ENCODE assay signal across 19 cellular contexts in genomic region chr1:17102232-17102631, GRCh38. TPM values are rescaled to one million over a fixed set of nuclear protein-coding genes. Genes with fewer than 3 reads are reported as not detected.
DNase-seq lines count a peak whose midpoint lies in the region; ATAC-seq, FAIRE-seq and TF ChIP-seq lines count a peak whose summit lies in the region.
"Had no signal": no experiment of that assay in that cellular context is flagged by ENCODE, and none has a peak within 500 bp of the region (broad histone marks: within the 10 kb centered on the region; RNA-seq: fewer than 3 reads in every experiment).

No MANE protein-coding gene starts in this region.

- no peak overlapping the region for H3K4ac ChIP-seq in H1 (replicated peaks; ENCODE audit: insufficient read length, low read depth, low read length)

- no peak overlapping the region for H3K4me2 ChIP-seq in H1 (ENCODE audit: insufficient read depth in 1 of 2, low read depth in 2 of 2, low read length in 2 of 2)

- no peaks in the 10 kb centered on the region for H3K9me3 Mint-ChIP-seq in natural killer cell treated with Interleukin-12 subunit alpha and Interleukin-12 subunit beta and Interleukin-15 and Interleukin-18, amount 100 ng/mL, for 72 hours
- H3K9me3 Mint-ChIP-seq: CD4-positive, alpha-beta T cell had no signal

- no peak overlapping the region for H3K4me3 Mint-ChIP-seq in natural killer cell treated with Interleukin-12 subunit alpha and Interleukin-12 subunit beta and Interleukin-15 and Interleukin-18, amount 100 ng/mL, for 72 hours
- H3K4me3 Mint-ChIP-seq: B cell; CD4-positive, alpha-beta T cell had no signal

- no peak for TF ChIP-seq POLR2A in H1 (IDR thresholded peaks at IDR 0.05; ENCODE audit: control extremely low read depth in 1 of 2, low read depth in 2 of 2, low read length in 2 of 2)

- no peaks in the 10 kb centered on the region for H3K9me3 ChIP-seq in H1 (ENCODE audit: insufficient read depth in 2 of 2, low read depth in 1 of 2, low read length in 1 of 2)
- no peaks in the 10 kb centered on the region for H3K9me3 ChIP-seq in psoas muscle

- peaks cover 3 to 14% of the 10 kb centered on the region in 2 donors for H3K27me3 Mint-ChIP-seq in natural killer cell treated with Interleukin-12 subunit alpha and Interleukin-12 subunit beta and Interleukin-15 and Interleukin-18, amount 100 ng/mL, for 72 hours

- H3K27ac Mint-ChIP-seq in natural killer cell treated with Interleukin-12 subunit alpha and Interleukin-12 subunit beta and Interleukin-15 and Interleukin-18, amount 100 ng/mL, for 72 hours: no peak overlapping the region
- H3K27ac Mint-ChIP-seq: B cell; CD4-positive, alpha-beta T cell had no signal

- H3K27me3 ChIP-seq in H1 (replicated peaks in 1 of 4; ENCODE audit: control insufficient read depth in 3 of 4, extremely low read depth in 1 of 4, insufficient read depth in 3 of 4, low read length in 3 of 4) (no peaks in the 10 kb centered on the region; a peak in 1 of 7 replicates), psoas muscle (ENCODE audit: insufficient read depth in 3 of 3, low read length in 2 of 3) (no peaks in the 10 kb centered on the region)

- no peak overlapping the region for H3K4me3 ChIP-seq in H1 (ENCODE audit: extremely low read depth in 1 of 4, insufficient read depth in 2 of 4, low read depth in 3 of 4, low read length in 4 of 4)
- H3K4me3 ChIP-seq in psoas muscle: no peak overlapping the region

- no peak for TF ChIP-seq RAD21 in H1 (IDR thresholded peaks at IDR 0.05 in 1 of 2, conservative IDR thresholded peaks at IDR 0.05 in 1 of 2; ENCODE audit: low read depth in 2 of 2, low read length in 2 of 2)

- no peak overlapping the region for H2BK20ac ChIP-seq in H1 (ENCODE audit: low read length)

- intact Hi-C loops in psoas muscle (cut with DNase I): no loop called here

- no peaks in the 10 kb centered on the region for H4K20me1 ChIP-seq in H1 (replicated peaks in 1 of 2; ENCODE audit: control insufficient read depth in 1 of 2, insufficient read depth in 2 of 2, low read length in 2 of 2)

- TF ChIP-seq CTCF in H1 (IDR thresholded peaks at IDR 0.05; ENCODE audit: control extremely low read depth in 1 of 3, insufficient read depth in 1 of 3, low read depth in 1 of 3, low read length in 3 of 3) (no peak), psoas muscle (IDR thresholded peaks at IDR 0.05) (no peak), GM20000 (IDR thresholded peaks at IDR 0.05; ENCODE audit: extremely low read depth, missing control alignments) (no peak)

- H4K5ac ChIP-seq in H1 (ENCODE audit: insufficient read length, low read depth, low read length): no peak overlapping the region

- POLR2A ChIA-PET in H1 (lab: Charles Lee; ENCODE audit: partially characterized antibody): no interaction called here

- no peaks in the 10 kb centered on the region for H3K79me2 ChIP-seq in H1 (ENCODE audit: control insufficient read depth in 1 of 2, insufficient read depth in 2 of 2, low read length in 2 of 2)

- no peak overlapping the region for H4K8ac ChIP-seq in H1 (ENCODE audit: extremely low read depth, insufficient read depth, low read length)

- H3K79me1 ChIP-seq in H1 (ENCODE audit: low read depth, low read length): no peaks in the 10 kb centered on the region

- no peak overlapping the region for H3K18ac ChIP-seq in H1 (ENCODE audit: extremely low read depth, low read length)

- no peaks in the 10 kb centered on the region for H3K36me3 ChIP-seq in H1 (ENCODE audit: control insufficient read depth in 2 of 4, insufficient read depth in 4 of 4, low read length in 3 of 4)
- H3K36me3 ChIP-seq in psoas muscle (ENCODE audit: insufficient read depth in 1 of 2, low read depth in 1 of 2): peaks cover 0 to 78% of the 10 kb centered on the region in 2 donors

- FAIRE-seq in H1 (lab: Jason Lieb, UNC): no peak
- FAIRE-seq: A204.1, G401.6, GM12891, GM19239, H54 had no signal

- H2BK5ac ChIP-seq in H1 (ENCODE audit: low read depth, low read length): no peak overlapping the region

- CTCF ChIA-PET in H1 (lab: Charles Lee; ENCODE audit: partially characterized antibody): interaction anchor here (1.0 to 2.4 kb wide), 3 partner anchors 10 to 135 kb away, joined by 3 to 9 read pairs (median 4); no protein-coding TSS in a partner anchor

- H2AK5ac ChIP-seq in H1 (ENCODE audit: low read depth, low read length): no peak overlapping the region

- no peak overlapping the region for H2BK15ac ChIP-seq in H1 (ENCODE audit: low read length)

- H3K27ac ChIP-seq in angular gyrus (ENCODE audit: low read depth, low read length) (peak overlapping the region; percentile 2), H1 (ENCODE audit: low read depth, low read length) (no peak overlapping the region), psoas muscle (peak overlapping the region; percentile 88)

- H2BK12ac ChIP-seq in H1 (ENCODE audit: low read depth, low read length): no peak overlapping the region

- H2BK120ac ChIP-seq in H1 (replicated peaks; ENCODE audit: low read depth, low read length): no peak overlapping the region

- no peaks in the 10 kb centered on the region for H3K36me3 Mint-ChIP-seq in natural killer cell treated with Interleukin-12 subunit alpha and Interleukin-12 subunit beta and Interleukin-15 and Interleukin-18, amount 100 ng/mL, for 72 hours

- H3K4me1 Mint-ChIP-seq in natural killer cell treated with Interleukin-12 subunit alpha and Interleukin-12 subunit beta and Interleukin-15 and Interleukin-18, amount 100 ng/mL, for 72 hours (ENCODE audit: low read depth in 2 of 2): peaks cover 0 to 9% of the 10 kb centered on the region in 2 donors
- H3K4me1 Mint-ChIP-seq: B cell had no signal

- H3K56ac ChIP-seq in H1 (replicated peaks; ENCODE audit: insufficient read length, low read depth, low read length): no peak overlapping the region

- no peak overlapping the region for H3K14ac ChIP-seq in H1 (ENCODE audit: insufficient read length)

- no peak overlapping the region for H4K91ac ChIP-seq in H1 (replicated peaks; ENCODE audit: insufficient read length, low read length)

- no peak overlapping the region for H2AFZ ChIP-seq in H1 (ENCODE audit: low read length)

- no peaks in the 10 kb centered on the region for H3K23me2 ChIP-seq in H1 (ENCODE audit: low read depth, low read length)

- no peak overlapping the region for H3K9ac ChIP-seq in H1 (replicated peaks in 1 of 4; ENCODE audit: extremely low read depth in 1 of 4, low read depth in 3 of 4, low read length in 3 of 4)

- 85% methylated on average over 2 of the region's 2 CpGs; no CpG with 5 or more reads in 1 of the 2 experiments for WGBS in H1 (ENCODE audit: extremely low coverage in 1 of 2, insufficient coverage in 1 of 2, insufficient read length in 1 of 2, insufficient replicate concordance in 2 of 2, low coverage in 1 of 2, low lambda C conversion rate in 2 of 2, missing lambda C conversion rate in 1 of 2), 2 experiments
- 24 to 37% (median 37%) methylated on average over 2 of the region's 2 CpGs for WGBS in psoas muscle, 3 donors

- 0 out of 7 replicates have a peak, but pooled peaks cover 0 to 2% (median under 1%) of the 10 kb centered on the region in 4 experiments for H3K4me1 ChIP-seq in H1 (replicated peaks in 1 of 4; ENCODE audit: control insufficient read depth in 3 of 4, insufficient read depth in 4 of 4, low read length in 3 of 4)
- peaks cover 68% of the 10 kb centered on the region for H3K4me1 ChIP-seq in psoas muscle

- DNase-seq in H1 (ENCODE audit: low read depth in 1 of 2, low spot score in 2 of 2): no peak
- DNase-seq in psoas muscle: peak in 1 of 2 donors; percentile 71
- DNase-seq in natural killer cell treated with Interleukin-12 subunit alpha and Interleukin-12 subunit beta and Interleukin-15 and Interleukin-18, amount 100 ng/mL, for 72 hours (ENCODE audit: low spot score): no peak
- DNase-seq in GM20000 (ENCODE audit: low spot score): no peak
- no peak for DNase-seq in DMS53 (lab: John Stamatoyannopoulos, UW)
- DNase-seq in germinal center (ENCODE audit: low spot score): no peak
- DNase-seq: Calu3; CD4-positive, alpha-beta T cell; DMS 273 treated with DMSO at 0.1 percent for 48 hours; DMS79 treated with DMSO at 0.1 percent for 48 hours; EL had no signal

- ATAC-seq in psoas muscle: peak; percentile 27 to 58 (median 48)
- no peak for ATAC-seq in natural killer cell treated with Interleukin-12 subunit alpha and Interleukin-12 subunit beta and Interleukin-15 and Interleukin-18, amount 100 ng/mL, for 72 hours
- ATAC-seq: HCT116 had no signal

- no peak for TF ChIP-seq EP300 in H1 (IDR thresholded peaks at IDR 0.05; ENCODE audit: borderline replicate concordance in 1 of 2, low read depth in 2 of 2, low read length in 2 of 2)

- H3K23ac ChIP-seq in H1 (ENCODE audit: insufficient read length): no peak overlapping the region

TF ChIP-seq in H1, 55 proteins besides CTCF, POLR2A, EP300 and RAD21 (continues in another document):
- TF ChIP-seq KDM1A (IDR thresholded peaks at IDR 0.05; ENCODE audit: borderline replicate concordance, low read length): peak; percentile 62; the same call in 1 of the 2 replicates

RNA-seq across cellular contexts. Expression of gene PADI2, which starts 17.0 kb away (rescaled TPM):
- 5.8 and 7.5 TPM in 2 replicates for total RNA-seq in H1 (2021; fragmentation: NEBNext Ultra II Directional; extraction: Animal tissue kit (Norgen Biotek cat#: 25700))
- polyA plus RNA-seq in H1 (2011; rRNA removed) (1.6 and 2.5 TPM in 2 replicates), psoas muscle (100 to 1,000 TPM in 1 of 3 donors, 10 to 100 TPM in 2; 58.1 to 101 (median 58.3) TPM)
- 1.8 TPM for polyA plus RNA-seq in H1 (2011; cell fraction: cytosol; rRNA removed)
- 4.4 TPM for polyA plus RNA-seq in H1 (2011; cell fraction: nucleus; rRNA removed)
- polyA plus RNA-seq in H1 (2012, experiment 1 of 2): 2.3 to 3.3 TPM (median 2.8 TPM) in 4 replicates
- 2.3 TPM for polyA plus RNA-seq in H1 (2012, experiment 2 of 2)
- polyA plus RNA-seq in H1 (2013, experiment 1 of 2): 4.0 TPM
- polyA plus RNA-seq in H1 (2013, experiment 2 of 2): 4.2 TPM
- polyA minus RNA-seq in H1 (2011; rRNA and poly(A)+ RNA removed): 2.2 and 3.9 TPM in 2 replicates
- polyA minus RNA-seq in H1 (2011; cell fraction: cytosol; rRNA and poly(A)+ RNA removed): 2.1 TPM
- polyA minus RNA-seq in H1 (2011; cell fraction: nucleus; rRNA and poly(A)+ RNA removed): 2.8 TPM
- total RNA-seq in psoas muscle: 100 to 1,000 TPM; 198 to 956 (median 431) TPM
- total RNA-seq in natural killer cell treated with Interleukin-12 subunit alpha and Interleukin-12 subunit beta and Interleukin-15 and Interleukin-18, amount 100 ng/mL, for 72 hours: not detected

RNA-seq across cellular contexts. Expression of gene SDHB, which starts 48.4 kb away (rescaled TPM):
- total RNA-seq in H1 (2021; fragmentation: NEBNext Ultra II Directional; extraction: Animal tissue kit (Norgen Biotek cat#: 25700)): 90.7 and 98.7 TPM in 2 replicates
- polyA plus RNA-seq in H1 (2011; rRNA removed): 67.1 and 84.0 TPM in 2 replicates
- 94.6 TPM for polyA plus RNA-seq in H1 (2011; cell fraction: cytosol; rRNA removed)
- 57.2 TPM for polyA plus RNA-seq in H1 (2011; cell fraction: nucleus; rRNA removed)
- polyA plus RNA-seq in H1 (2012, experiment 1 of 2): 73.0 to 88.0 TPM (median 79.9 TPM) in 4 replicates
- polyA plus RNA-seq in H1 (2012, experiment 2 of 2): 65.6 TPM
- polyA plus RNA-seq in H1 (2013, experiment 1 of 2): 100 TPM
- 91.9 TPM for polyA plus RNA-seq in H1 (2013, experiment 2 of 2)
- polyA minus RNA-seq in H1 (2011; rRNA and poly(A)+ RNA removed): 121 and 172 TPM in 2 replicates
- 41.2 TPM for polyA minus RNA-seq in H1 (2011; cell fraction: cytosol; rRNA and poly(A)+ RNA removed)
- 36.9 TPM for polyA minus RNA-seq in H1 (2011; cell fraction: nucleus; rRNA and poly(A)+ RNA removed)
- total RNA-seq in psoas muscle: 100 to 1,000 TPM; 190 to 319 (median 208) TPM
- 100 to 1,000 TPM; 266 to 452 (median 280) TPM for polyA plus RNA-seq in psoas muscle
- total RNA-seq in natural killer cell treated with Interleukin-12 subunit alpha and Interleukin-12 subunit beta and Interleukin-15 and Interleukin-18, amount 100 ng/mL, for 72 hours: 100 to 1,000 TPM in 1 of 2 donors, 10 to 100 TPM in 1; 92.1 to 106 TPM

Comparison
In these comparisons a context has a peak if more than half of its experiments do, and no peak if none do; other contexts are left out.
1. ATAC-seq: peak in psoas muscle (4 of 4); none in natural killer cell treated with Interleukin-12 subunit alpha and Interleukin-12 subunit beta and Interleukin-15 and Interleukin-18, amount 100 ng/mL, for 72 hours (0 of 2).
2. RNA of gene PADI2, which starts 17.0 kb away (total RNA-seq): 198 to 956 TPM in psoas muscle; 5.8 to 7.5 TPM in H1 and not detected in natural killer cell treated with Interleukin-12 subunit alpha and Interleukin-12 subunit beta and Interleukin-15 and Interleukin-18, amount 100 ng/mL, for 72 hours; every median in the first group is over 10 times any median in the second.